ENCODE assay signal across 2 cellular contexts in genomic region chr11:119014209-119014924, GRCh38.
A peak's percentile ranks its signal among the peaks of the same experiment; 100 is the strongest.
TF ChIP-seq lines count a peak whose summit lies in the region.

No MANE protein-coding gene starts in this region.

TF ChIP-seq in HepG2, 621 proteins besides CTCF, POLR2A, EP300 and RAD21:
- no peak for TF ChIP-seq MTF2 (CRISPR knock-in tag; IDR thresholded peaks at IDR 0.05; ENCODE audit: borderline replicate concordance)
- TF ChIP-seq POLR2G (IDR thresholded peaks at IDR 0.05; ENCODE audit: low read depth, low read length), result peak; percentile 55
- no peak for TF ChIP-seq LBX2 (CRISPR knock-in tag; IDR thresholded peaks at IDR 0.05; ENCODE audit: borderline replicate concordance)
- TF ChIP-seq ZNF138 (CRISPR knock-in tag; IDR thresholded peaks at IDR 0.05; ENCODE audit: low read depth), result no peak
- TF ChIP-seq KLF9 (CRISPR knock-in tag; IDR thresholded peaks at IDR 0.05; ENCODE audit: low read depth), result no peak
- TF ChIP-seq SSRP1 (CRISPR knock-in tag; IDR thresholded peaks at IDR 0.05), result 0 out of 2 replicates have a peak, but pooled peaks have one; percentile 27
- no peak for TF ChIP-seq RNF2 (conservative IDR thresholded peaks at IDR 0.05; ENCODE audit: low read depth)
- TF ChIP-seq WIZ (CRISPR knock-in tag; IDR thresholded peaks at IDR 0.05), result no peak
- no peak for TF ChIP-seq ZNF280B (CRISPR knock-in tag; IDR thresholded peaks at IDR 0.05; ENCODE audit: borderline replicate concordance)
- peak; percentile 76 for TF ChIP-seq RBM22 (optimal IDR thresholded peaks at IDR 0.05; ENCODE audit: low read length)
- no peak for TF ChIP-seq ZNF75D (CRISPR knock-in tag; IDR thresholded peaks at IDR 0.05; ENCODE audit: borderline replicate concordance)
- TF ChIP-seq RBFOX2 (IDR thresholded peaks at IDR 0.05; ENCODE audit: low read depth, low read length), result peak; percentile 59
- TF ChIP-seq CHD2 (IDR thresholded peaks at IDR 0.05; ENCODE audit: low read depth, low read length), result no peak
- no peak for TF ChIP-seq HNRNPUL1 (IDR thresholded peaks at IDR 0.05; ENCODE audit: low read depth, low read length)
- TF ChIP-seq ATAD3A (CRISPR knock-in tag; IDR thresholded peaks at IDR 0.05), result no peak
- TF ChIP-seq ZNF362 (CRISPR knock-in tag; IDR thresholded peaks at IDR 0.05; ENCODE audit: borderline replicate concordance), result no peak
- TF ChIP-seq GZF1 (CRISPR knock-in tag; IDR thresholded peaks at IDR 0.05), result no peak
- TF ChIP-seq AGO2 (optimal IDR thresholded peaks at IDR 0.05; ENCODE audit: low read depth, low read length), result peak; percentile 55
- no peak for TF ChIP-seq ZNF703 (CRISPR knock-in tag; IDR thresholded peaks at IDR 0.05; ENCODE audit: borderline replicate concordance)
- TF ChIP-seq ARNT (IDR thresholded peaks at IDR 0.05), result no peak
- peak; percentile 10; the same call in 1 of the 2 replicates for TF ChIP-seq POLR2AphosphoS5 (IDR thresholded peaks at IDR 0.05; ENCODE audit: low read depth, low read length)
- TF ChIP-seq ZNF503 (CRISPR knock-in tag; IDR thresholded peaks at IDR 0.05), result no peak

TF ChIP-seq in HEK293T, 16 proteins besides CTCF, POLR2A, EP300 and RAD21:
- TF ChIP-seq TARDBP (IDR thresholded peaks at IDR 0.05) (no peak), ZNF384 (IDR thresholded peaks at IDR 0.05) (0 out of 2 replicates have a peak, but pooled peaks have one; percentile 4)
